Comparison of ENCODE assay signal across 1 cellular context in the genomic region with DNA sequence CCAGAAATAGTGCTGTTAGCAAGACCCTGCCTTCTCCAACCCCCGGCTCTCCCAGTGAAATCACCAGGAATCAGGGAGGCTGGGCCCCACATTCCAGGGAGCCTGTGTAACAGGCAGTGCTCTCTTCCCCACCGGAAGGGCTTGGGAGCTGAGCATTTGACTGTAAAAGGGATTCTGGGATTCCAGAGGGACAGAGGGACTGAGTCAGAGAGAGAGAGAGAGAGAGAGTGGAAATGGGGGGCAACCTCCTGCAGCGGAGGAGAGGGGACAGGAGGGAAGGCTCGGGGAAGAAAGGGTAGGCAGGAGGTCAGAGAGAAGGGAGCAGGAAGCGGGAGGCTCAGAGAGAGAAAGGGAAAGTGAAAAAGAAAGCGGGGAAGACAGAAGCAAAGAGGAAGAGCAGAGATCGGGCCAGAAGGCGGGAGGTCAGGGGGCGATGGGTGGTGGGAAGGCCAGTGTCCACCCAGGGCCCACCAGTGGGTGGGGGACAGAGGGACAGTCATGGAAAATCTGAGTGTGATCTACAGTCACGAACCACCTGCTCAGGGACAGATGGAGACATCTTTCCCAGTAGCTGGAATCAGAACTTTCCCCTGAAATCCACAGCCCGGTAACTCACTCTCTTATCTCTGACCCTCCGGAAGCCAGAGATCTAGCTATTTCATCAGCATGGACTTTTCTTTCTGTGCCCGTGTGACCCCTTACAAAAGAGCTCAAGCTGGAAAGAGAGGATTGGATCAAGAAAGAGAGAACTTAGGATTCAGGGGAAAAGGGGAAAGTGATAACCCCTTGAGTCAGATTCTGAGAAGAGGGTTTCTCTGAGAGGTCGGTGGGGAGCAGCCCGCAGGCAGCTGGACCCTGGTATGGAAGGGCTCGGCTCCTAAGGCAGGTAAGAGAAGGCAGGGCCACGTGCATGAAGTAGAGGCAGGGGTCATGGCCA.
TF ChIP-seq lines count a peak whose summit lies in the region.

No MANE protein-coding gene starts in this region.

TF ChIP-seq in HepG2, 621 proteins besides CTCF, POLR2A, EP300 and RAD21 (continued from another document and continues in another):
- TF ChIP-seq, protein P1, sequence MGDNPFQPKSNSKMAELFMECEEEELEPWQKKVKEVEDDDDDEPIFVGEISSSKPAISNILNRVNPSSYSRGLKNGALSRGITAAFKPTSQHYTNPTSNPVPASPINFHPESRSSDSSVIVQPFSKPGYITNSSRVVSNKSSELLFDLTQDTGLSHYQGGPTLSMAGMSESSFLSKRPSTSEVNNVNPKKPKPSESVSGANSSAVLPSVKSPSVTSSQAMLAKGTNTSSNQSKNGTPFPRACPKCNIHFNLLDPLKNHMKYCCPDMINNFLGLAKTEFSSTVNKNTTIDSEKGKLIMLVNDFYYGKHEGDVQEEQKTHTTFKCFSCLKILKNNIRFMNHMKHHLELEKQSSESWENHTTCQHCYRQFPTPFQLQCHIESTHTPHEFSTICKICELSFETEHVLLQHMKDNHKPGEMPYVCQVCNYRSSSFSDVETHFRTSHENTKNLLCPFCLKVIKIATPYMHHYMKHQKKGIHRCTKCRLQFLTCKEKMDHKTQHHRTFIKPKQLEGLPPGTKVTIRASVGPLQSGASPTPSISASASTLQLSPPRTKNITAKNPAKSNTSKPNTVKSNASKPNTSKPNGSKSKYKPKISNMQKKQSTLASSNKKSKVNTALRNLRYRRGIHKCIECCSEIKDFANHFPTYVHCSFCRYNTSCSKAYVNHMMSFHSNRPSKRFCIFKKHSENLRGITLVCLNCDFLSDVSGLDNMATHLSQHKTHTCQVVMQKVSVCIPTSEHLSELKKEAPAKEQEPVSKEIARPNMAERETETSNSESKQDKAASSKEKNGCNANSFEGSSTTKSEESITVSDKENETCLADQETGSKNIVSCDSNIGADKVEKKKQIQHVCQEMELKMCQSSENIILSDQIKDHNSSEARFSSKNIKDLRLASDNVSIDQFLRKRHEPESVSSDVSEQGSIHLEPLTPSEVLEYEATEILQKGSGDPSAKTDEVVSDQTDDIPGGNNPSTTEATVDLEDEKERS (CRISPR knock-in tag; IDR thresholded peaks at IDR 0.05), result no peak
- TF ChIP-seq, protein P2, sequence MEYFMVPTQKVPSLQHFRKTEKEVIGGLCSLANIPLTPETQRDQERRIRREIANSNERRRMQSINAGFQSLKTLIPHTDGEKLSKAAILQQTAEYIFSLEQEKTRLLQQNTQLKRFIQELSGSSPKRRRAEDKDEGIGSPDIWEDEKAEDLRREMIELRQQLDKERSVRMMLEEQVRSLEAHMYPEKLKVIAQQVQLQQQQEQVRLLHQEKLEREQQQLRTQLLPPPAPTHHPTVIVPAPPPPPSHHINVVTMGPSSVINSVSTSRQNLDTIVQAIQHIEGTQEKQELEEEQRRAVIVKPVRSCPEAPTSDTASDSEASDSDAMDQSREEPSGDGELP (IDR thresholded peaks at IDR 0.05; ENCODE audit: borderline replicate concordance, low read depth), result peak; percentile 35; the same call in 1 of the 2 replicates
- no peak for TF ChIP-seq SOX13 (IDR thresholded peaks at IDR 0.05)
- TF ChIP-seq SOX13 (CRISPR knock-in tag; conservative IDR thresholded peaks at IDR 0.05 in 1 of 2, IDR thresholded peaks at IDR 0.05 in 1 of 2), result peak in 1 of 2 experiments; percentile 66; a peak in 2 of 4 replicates
- TF ChIP-seq REL (CRISPR knock-in tag; conservative IDR thresholded peaks at IDR 0.05), result no peak
- TF ChIP-seq, protein P3, sequence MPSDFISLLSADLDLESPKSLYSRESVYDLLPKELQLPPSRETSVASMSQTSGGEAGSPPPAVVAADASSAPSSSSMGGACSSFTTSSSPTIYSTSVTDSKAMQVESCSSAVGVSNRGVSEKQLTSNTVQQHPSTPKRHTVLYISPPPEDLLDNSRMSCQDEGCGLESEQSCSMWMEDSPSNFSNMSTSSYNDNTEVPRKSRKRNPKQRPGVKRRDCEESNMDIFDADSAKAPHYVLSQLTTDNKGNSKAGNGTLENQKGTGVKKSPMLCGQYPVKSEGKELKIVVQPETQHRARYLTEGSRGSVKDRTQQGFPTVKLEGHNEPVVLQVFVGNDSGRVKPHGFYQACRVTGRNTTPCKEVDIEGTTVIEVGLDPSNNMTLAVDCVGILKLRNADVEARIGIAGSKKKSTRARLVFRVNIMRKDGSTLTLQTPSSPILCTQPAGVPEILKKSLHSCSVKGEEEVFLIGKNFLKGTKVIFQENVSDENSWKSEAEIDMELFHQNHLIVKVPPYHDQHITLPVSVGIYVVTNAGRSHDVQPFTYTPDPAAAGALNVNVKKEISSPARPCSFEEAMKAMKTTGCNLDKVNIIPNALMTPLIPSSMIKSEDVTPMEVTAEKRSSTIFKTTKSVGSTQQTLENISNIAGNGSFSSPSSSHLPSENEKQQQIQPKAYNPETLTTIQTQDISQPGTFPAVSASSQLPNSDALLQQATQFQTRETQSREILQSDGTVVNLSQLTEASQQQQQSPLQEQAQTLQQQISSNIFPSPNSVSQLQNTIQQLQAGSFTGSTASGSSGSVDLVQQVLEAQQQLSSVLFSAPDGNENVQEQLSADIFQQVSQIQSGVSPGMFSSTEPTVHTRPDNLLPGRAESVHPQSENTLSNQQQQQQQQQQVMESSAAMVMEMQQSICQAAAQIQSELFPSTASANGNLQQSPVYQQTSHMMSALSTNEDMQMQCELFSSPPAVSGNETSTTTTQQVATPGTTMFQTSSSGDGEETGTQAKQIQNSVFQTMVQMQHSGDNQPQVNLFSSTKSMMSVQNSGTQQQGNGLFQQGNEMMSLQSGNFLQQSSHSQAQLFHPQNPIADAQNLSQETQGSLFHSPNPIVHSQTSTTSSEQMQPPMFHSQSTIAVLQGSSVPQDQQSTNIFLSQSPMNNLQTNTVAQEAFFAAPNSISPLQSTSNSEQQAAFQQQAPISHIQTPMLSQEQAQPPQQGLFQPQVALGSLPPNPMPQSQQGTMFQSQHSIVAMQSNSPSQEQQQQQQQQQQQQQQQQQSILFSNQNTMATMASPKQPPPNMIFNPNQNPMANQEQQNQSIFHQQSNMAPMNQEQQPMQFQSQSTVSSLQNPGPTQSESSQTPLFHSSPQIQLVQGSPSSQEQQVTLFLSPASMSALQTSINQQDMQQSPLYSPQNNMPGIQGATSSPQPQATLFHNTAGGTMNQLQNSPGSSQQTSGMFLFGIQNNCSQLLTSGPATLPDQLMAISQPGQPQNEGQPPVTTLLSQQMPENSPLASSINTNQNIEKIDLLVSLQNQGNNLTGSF (CRISPR knock-in tag; IDR thresholded peaks at IDR 0.05), result no peak
- TF ChIP-seq SNAPC2 (CRISPR knock-in tag; IDR thresholded peaks at IDR 0.05), result no peak
- TF ChIP-seq ZNF496 (CRISPR knock-in tag; IDR thresholded peaks at IDR 0.05; ENCODE audit: insufficient replicate concordance), result no peak
- TF ChIP-seq, protein P4, sequence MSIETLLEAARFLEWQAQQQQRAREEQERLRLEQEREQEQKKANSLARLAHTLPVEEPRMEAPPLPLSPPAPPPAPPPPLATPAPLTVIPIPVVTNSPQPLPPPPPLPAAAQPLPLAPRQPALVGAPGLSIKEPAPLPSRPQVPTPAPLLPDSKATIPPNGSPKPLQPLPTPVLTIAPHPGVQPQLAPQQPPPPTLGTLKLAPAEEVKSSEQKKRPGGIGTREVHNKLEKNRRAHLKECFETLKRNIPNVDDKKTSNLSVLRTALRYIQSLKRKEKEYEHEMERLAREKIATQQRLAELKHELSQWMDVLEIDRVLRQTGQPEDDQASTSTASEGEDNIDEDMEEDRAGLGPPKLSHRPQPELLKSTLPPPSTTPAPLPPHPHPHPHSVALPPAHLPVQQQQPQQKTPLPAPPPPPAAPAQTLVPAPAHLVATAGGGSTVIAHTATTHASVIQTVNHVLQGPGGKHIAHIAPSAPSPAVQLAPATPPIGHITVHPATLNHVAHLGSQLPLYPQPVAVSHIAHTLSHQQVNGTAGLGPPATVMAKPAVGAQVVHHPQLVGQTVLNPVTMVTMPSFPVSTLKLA (IDR thresholded peaks at IDR 0.05), result no peak
- no peak for TF ChIP-seq CHD4 (IDR thresholded peaks at IDR 0.05; ENCODE audit: borderline replicate concordance, low read length)
- no peak for TF ChIP-seq NFIC (IDR thresholded peaks at IDR 0.05; ENCODE audit: low read length)
- TF ChIP-seq AGO1 (IDR thresholded peaks at IDR 0.05; ENCODE audit: low read depth, low read length, poor library complexity, severe bottlenecking), result no peak
- peak; percentile 50; the same call in 1 of the 2 replicates for TF ChIP-seq CEBPB (IDR thresholded peaks at IDR 0.05; ENCODE audit: borderline replicate concordance, low read depth, low read length)
- no peak for TF ChIP-seq POLR2AphosphoS2 (IDR thresholded peaks at IDR 0.05; ENCODE audit: low read depth, low read length)
- TF ChIP-seq ZMYM2 (CRISPR knock-in tag; IDR thresholded peaks at IDR 0.05), result no peak
- peak; percentile 60 for TF ChIP-seq PITX1 (CRISPR knock-in tag; IDR thresholded peaks at IDR 0.05)
- TF ChIP-seq, protein P5, sequence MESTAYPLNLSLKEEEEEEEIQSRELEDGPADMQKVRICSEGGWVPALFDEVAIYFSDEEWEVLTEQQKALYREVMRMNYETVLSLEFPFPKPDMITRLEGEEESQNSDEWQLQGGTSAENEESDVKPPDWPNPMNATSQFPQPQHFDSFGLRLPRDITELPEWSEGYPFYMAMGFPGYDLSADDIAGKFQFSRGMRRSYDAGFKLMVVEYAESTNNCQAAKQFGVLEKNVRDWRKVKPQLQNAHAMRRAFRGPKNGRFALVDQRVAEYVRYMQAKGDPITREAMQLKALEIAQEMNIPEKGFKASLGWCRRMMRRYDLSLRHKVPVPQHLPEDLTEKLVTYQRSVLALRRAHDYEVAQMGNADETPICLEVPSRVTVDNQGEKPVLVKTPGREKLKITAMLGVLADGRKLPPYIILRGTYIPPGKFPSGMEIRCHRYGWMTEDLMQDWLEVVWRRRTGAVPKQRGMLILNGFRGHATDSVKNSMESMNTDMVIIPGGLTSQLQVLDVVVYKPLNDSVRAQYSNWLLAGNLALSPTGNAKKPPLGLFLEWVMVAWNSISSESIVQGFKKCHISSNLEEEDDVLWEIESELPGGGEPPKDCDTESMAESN (CRISPR knock-in tag; conservative IDR thresholded peaks at IDR 0.05), result no peak
- peak; percentile 55; the same call in 1 of the 2 replicates for TF ChIP-seq ZNF614 (CRISPR knock-in tag; IDR thresholded peaks at IDR 0.05; ENCODE audit: borderline replicate concordance)
- TF ChIP-seq, protein P6, sequence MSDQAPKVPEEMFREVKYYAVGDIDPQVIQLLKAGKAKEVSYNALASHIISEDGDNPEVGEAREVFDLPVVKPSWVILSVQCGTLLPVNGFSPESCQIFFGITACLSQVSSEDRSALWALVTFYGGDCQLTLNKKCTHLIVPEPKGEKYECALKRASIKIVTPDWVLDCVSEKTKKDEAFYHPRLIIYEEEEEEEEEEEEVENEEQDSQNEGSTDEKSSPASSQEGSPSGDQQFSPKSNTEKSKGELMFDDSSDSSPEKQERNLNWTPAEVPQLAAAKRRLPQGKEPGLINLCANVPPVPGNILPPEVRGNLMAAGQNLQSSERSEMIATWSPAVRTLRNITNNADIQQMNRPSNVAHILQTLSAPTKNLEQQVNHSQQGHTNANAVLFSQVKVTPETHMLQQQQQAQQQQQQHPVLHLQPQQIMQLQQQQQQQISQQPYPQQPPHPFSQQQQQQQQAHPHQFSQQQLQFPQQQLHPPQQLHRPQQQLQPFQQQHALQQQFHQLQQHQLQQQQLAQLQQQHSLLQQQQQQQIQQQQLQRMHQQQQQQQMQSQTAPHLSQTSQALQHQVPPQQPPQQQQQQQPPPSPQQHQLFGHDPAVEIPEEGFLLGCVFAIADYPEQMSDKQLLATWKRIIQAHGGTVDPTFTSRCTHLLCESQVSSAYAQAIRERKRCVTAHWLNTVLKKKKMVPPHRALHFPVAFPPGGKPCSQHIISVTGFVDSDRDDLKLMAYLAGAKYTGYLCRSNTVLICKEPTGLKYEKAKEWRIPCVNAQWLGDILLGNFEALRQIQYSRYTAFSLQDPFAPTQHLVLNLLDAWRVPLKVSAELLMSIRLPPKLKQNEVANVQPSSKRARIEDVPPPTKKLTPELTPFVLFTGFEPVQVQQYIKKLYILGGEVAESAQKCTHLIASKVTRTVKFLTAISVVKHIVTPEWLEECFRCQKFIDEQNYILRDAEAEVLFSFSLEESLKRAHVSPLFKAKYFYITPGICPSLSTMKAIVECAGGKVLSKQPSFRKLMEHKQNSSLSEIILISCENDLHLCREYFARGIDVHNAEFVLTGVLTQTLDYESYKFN (CRISPR knock-in tag; conservative IDR thresholded peaks at IDR 0.05), result peak; percentile 79
- TF ChIP-seq KMT2A (CRISPR knock-in tag; IDR thresholded peaks at IDR 0.05), result no peak
- TF ChIP-seq SRSF4 (IDR thresholded peaks at IDR 0.05; ENCODE audit: low read depth, low read length, poor library complexity, severe bottlenecking), result no peak
- TF ChIP-seq ZFP36L2 (CRISPR knock-in tag; IDR thresholded peaks at IDR 0.05), result no peak
- no peak for TF ChIP-seq SNAI1 (CRISPR knock-in tag; IDR thresholded peaks at IDR 0.05; ENCODE audit: borderline replicate concordance)
- TF ChIP-seq, protein P7, sequence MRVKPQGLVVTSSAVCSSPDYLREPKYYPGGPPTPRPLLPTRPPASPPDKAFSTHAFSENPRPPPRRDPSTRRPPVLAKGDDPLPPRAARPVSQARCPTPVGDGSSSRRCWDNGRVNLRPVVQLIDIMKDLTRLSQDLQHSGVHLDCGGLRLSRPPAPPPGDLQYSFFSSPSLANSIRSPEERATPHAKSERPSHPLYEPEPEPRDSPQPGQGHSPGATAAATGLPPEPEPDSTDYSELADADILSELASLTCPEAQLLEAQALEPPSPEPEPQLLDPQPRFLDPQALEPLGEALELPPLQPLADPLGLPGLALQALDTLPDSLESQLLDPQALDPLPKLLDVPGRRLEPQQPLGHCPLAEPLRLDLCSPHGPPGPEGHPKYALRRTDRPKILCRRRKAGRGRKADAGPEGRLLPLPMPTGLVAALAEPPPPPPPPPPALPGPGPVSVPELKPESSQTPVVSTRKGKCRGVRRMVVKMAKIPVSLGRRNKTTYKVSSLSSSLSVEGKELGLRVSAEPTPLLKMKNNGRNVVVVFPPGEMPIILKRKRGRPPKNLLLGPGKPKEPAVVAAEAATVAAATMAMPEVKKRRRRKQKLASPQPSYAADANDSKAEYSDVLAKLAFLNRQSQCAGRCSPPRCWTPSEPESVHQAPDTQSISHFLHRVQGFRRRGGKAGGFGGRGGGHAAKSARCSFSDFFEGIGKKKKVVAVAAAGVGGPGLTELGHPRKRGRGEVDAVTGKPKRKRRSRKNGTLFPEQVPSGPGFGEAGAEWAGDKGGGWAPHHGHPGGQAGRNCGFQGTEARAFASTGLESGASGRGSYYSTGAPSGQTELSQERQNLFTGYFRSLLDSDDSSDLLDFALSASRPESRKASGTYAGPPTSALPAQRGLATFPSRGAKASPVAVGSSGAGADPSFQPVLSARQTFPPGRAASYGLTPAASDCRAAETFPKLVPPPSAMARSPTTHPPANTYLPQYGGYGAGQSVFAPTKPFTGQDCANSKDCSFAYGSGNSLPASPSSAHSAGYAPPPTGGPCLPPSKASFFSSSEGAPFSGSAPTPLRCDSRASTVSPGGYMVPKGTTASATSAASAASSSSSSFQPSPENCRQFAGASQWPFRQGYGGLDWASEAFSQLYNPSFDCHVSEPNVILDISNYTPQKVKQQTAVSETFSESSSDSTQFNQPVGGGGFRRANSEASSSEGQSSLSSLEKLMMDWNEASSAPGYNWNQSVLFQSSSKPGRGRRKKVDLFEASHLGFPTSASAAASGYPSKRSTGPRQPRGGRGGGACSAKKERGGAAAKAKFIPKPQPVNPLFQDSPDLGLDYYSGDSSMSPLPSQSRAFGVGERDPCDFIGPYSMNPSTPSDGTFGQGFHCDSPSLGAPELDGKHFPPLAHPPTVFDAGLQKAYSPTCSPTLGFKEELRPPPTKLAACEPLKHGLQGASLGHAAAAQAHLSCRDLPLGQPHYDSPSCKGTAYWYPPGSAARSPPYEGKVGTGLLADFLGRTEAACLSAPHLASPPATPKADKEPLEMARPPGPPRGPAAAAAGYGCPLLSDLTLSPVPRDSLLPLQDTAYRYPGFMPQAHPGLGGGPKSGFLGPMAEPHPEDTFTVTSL (CRISPR knock-in tag; IDR thresholded peaks at IDR 0.05; ENCODE audit: borderline replicate concordance), result peak; percentile 34; the same call in 1 of the 2 replicates
- TF ChIP-seq ZNF253 (CRISPR knock-in tag; IDR thresholded peaks at IDR 0.05; ENCODE audit: borderline replicate concordance), result no peak
